33 cellular contexts compared by ENCODE assay signal in the genomic region with DNA sequence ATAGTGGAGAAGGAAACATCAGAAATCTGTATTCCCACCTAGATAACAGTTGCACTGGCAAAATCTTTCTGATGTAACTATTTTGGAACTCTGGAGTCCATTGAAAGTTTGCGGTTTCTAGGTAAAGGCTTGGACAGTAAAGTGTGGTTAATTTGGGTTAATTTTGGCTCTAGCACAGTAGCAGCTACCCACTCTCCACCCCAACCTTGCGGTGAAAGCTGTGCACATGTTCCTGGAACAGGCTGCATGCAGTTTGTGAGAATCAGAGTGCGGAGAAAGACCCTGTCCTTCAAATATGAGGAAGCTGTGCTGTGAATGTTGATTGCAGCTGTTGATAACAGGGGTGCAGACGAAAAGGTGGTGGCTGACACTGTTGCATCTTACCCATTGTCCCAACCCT. TPM values are rescaled to one million over a fixed set of nuclear protein-coding genes. Genes with fewer than 3 reads are reported as not detected.
"Had no signal": no experiment of that assay in that cellular context is flagged by ENCODE, and none has a peak within 500 bp of the region (broad histone marks: within the 10 kb centered on the region; RNA-seq: fewer than 3 reads in every experiment).

No MANE protein-coding gene starts in this region.

- H3K4me1 ChIP-seq: adrenal gland, body of pancreas, breast epithelium had no signal

- H3K9me3 ChIP-seq: adrenal gland, body of pancreas had no signal

- H3K27ac ChIP-seq: adrenal gland, body of pancreas, brain microvascular endothelial cell, breast epithelium, VCaP had no signal

- H3K36me3 ChIP-seq: adrenal gland, brain microvascular endothelial cell, breast epithelium had no signal

- H3K27me3 ChIP-seq: adrenal gland, body of pancreas, brain microvascular endothelial cell, breast epithelium had no signal

- DNase-seq: activated B cell treated with CpG ODN at 0.5 μM for 24 hours; activated CD4-positive, alpha-beta memory T cell treated with anti-CD3 and anti-CD28 coated beads for 36 hours; activated CD4-positive, alpha-beta T cell treated with anti-CD3 and anti-CD28 coated beads for 4 hours; activated CD4-positive, alpha-beta T cell treated with anti-CD3 and anti-CD28 coated beads, Interleukin-2, amount 10 ng/mL, durations not matched to agents 24 days and 14 days; activated CD4-positive, alpha-beta T cell treated with anti-CD3 and anti-CD28 coated beads, Interleukin-2, amount 50 U/mL, for 1 hour; activated CD4-positive, alpha-beta T cell treated with anti-CD3 and anti-CD28 coated beads, Interleukin-2, amount 50 U/mL, for 4 hours; activated CD4-positive, CD25-positive, alpha-beta regulatory T cell treated with anti-CD3 and anti-CD28 coated beads, Interleukin-2, amount 50 U/mL, for 72 hours; activated CD8-positive, alpha-beta memory T cell treated with anti-CD3 and anti-CD28 coated beads, Interleukin-2, amount 50 U/mL, for 4 hours; activated effector memory CD4-positive, alpha-beta T cell treated with anti-CD3 and anti-CD28 coated beads, Interleukin-2, amount 50 U/mL, for 16 hours; activated gamma-delta T cell treated with Interleukin-2 at 50 U/mL for 16 hours; activated naive CD4-positive, alpha-beta T cell; activated naive CD4-positive, alpha-beta T cell treated with anti-CD3 and anti-CD28 coated beads for 36 hours; activated naive CD4-positive, alpha-beta T cell treated with anti-CD3 and anti-CD28 coated beads, Interleukin-2, amount 50 U/mL, for 16 hours; activated naive CD8-positive, alpha-beta T cell treated with anti-CD3 and anti-CD28 coated beads for 36 hours; activated T-cell treated with anti-CD3 and anti-CD28 coated beads for 4 hours; activated T-cell treated with anti-CD3 and anti-CD28 coated beads, Interleukin-2, amount 50 U/mL, for 1 hour; activated T-cell treated with anti-CD3 and anti-CD28 coated beads, Interleukin-2, amount 50 U/mL, for 4 hours; activated T-cell treated with anti-CD3 and anti-CD28 coated beads, Interleukin-2, amount 50 U/mL, for 72 hours; adrenal gland; amniotic stem cell; aorta; body of pancreas; brain microvascular endothelial cell; central memory CD4-positive, alpha-beta T cell; T-helper 1 cell; T-helper 2 cell; T-helper 9 cell had no signal

- H3K4me3 ChIP-seq: adrenal gland, body of pancreas, breast epithelium had no signal

- ATAC-seq: activated naive CD4-positive, alpha-beta T cell treated with anti-CD3 and anti-CD28 coated beads, Interleukin-2, amount 50 U/mL, for 72 hours; activated T-cell treated with anti-CD3 and anti-CD28 coated beads, Interleukin-2, amount 50 U/mL, for 4 hours; activated T-cell treated with anti-CD3 and anti-CD28 coated beads, Interleukin-2, amount 50 U/mL, for 72 hours; activated T-helper 17 cell treated with anti-CD3 and anti-CD28 coated beads, Interleukin-2, amount 50 U/mL, for 72 hours; body of pancreas had no signal

RNA-seq across cellular contexts. Expression of a gene that starts 38.4 kb away (rescaled TPM):
- total RNA-seq: activated B cell treated with CpG ODN at 0.5 μM for 24 hours; activated CD4-positive, alpha-beta memory T cell treated with anti-CD3 and anti-CD28 coated beads for 36 hours; activated CD4-positive, alpha-beta T cell treated with anti-CD3 and anti-CD28 coated beads, Interleukin-2, amount 10 ng/mL, durations not matched to agents 24 days and 14 days; activated CD8-positive, alpha-beta memory T cell treated with anti-CD3 and anti-CD28 coated beads for 36 hours; activated naive CD4-positive, alpha-beta T cell treated with anti-CD3 and anti-CD28 coated beads for 36 hours; activated naive CD4-positive, alpha-beta T cell treated with anti-CD3 and anti-CD28 coated beads, Interleukin-2, amount 50 U/mL, for 72 hours; activated naive CD8-positive, alpha-beta T cell treated with anti-CD3 and anti-CD28 coated beads for 36 hours; activated T-cell treated with anti-CD3 and anti-CD28 coated beads, Interleukin-2, amount 50 U/mL, for 72 hours; activated T-helper 1 cell treated with anti-CD3 and anti-CD28 coated beads, Interleukin-12 subunit alpha, Interleukin-12 subunit beta, Interleukin-2, Interleukin-4 antibody, amounts not matched to agents 30 ng/mL and 10 ng/mL and 1 ng/mL, durations not matched to agents 14 hours and 24 hours and 36 hours; activated T-helper 17 cell treated with anti-CD3 and anti-CD28 coated beads, Interleukin-2, amount 50 U/mL, for 72 hours had no signal
